ENCODE assay signal across 14 cellular contexts in genomic region chr22:36194385-36194784, GRCh38. TPM values are rescaled to one million over a fixed set of nuclear protein-coding genes. Genes with fewer than 3 reads are reported as not detected.
DNase-seq lines count a peak whose midpoint lies in the region; ATAC-seq and TF ChIP-seq lines count a peak whose summit lies in the region.
"Had no signal": no experiment of that assay in that cellular context is flagged by ENCODE, and none has a peak within 500 bp of the region (broad histone marks: within the 10 kb centered on the region; RNA-seq: fewer than 3 reads in every experiment).

No MANE protein-coding gene starts in this region.

- peaks cover 5% of the 10 kb centered on the region for H3K27me3 Mint-ChIP-seq in activated CD4-positive, alpha-beta T cell treated with anti-CD3 and anti-CD28 coated beads for 36 hours
- H3K27me3 Mint-ChIP-seq in nephron (ENCODE audit: low read depth) (peaks cover 14% of the 10 kb centered on the region), type B pancreatic cell (peaks cover 4% of the 10 kb centered on the region)

- peaks cover 19% of the 10 kb centered on the region for H3K4me1 Mint-ChIP-seq in activated CD4-positive, alpha-beta T cell treated with anti-CD3 and anti-CD28 coated beads for 36 hours
- H3K4me1 Mint-ChIP-seq in nephron (peaks cover 44% of the 10 kb centered on the region), type B pancreatic cell (ENCODE audit: unreplicated experiment) (peaks cover 52% of the 10 kb centered on the region)

- intact Hi-C loops in activated CD4-positive, alpha-beta T cell treated with anti-CD3 and anti-CD28 coated beads for 36 hours (cut with DNase I, micrococcal nuclease), result no loop called here

- ATAC-seq in activated CD4-positive, alpha-beta T cell treated with anti-CD3 and anti-CD28 coated beads for 36 hours, result no peak
- ATAC-seq in HG02852 (IDR thresholded peaks at IDR 0.05; ENCODE audit: unreplicated experiment) (no peak), GM21515 (IDR thresholded peaks at IDR 0.05; ENCODE audit: unreplicated experiment) (no peak)

- H3K4me3 Mint-ChIP-seq in activated CD4-positive, alpha-beta T cell treated with anti-CD3 and anti-CD28 coated beads for 36 hours, result no peak overlapping the region
- no peak overlapping the region for H3K4me3 Mint-ChIP-seq in nephron
- no peak overlapping the region for H3K4me3 Mint-ChIP-seq in type B pancreatic cell
- H3K4me3 Mint-ChIP-seq: B cell; CD4-positive, CD25-positive, alpha-beta regulatory T cell; CD8-positive, alpha-beta T cell; HFFc6 had no signal

- H3K27ac Mint-ChIP-seq in activated CD4-positive, alpha-beta T cell treated with anti-CD3 and anti-CD28 coated beads for 36 hours, result peak overlapping the region; percentile 12
- H3K27ac Mint-ChIP-seq in nephron (peak overlapping the region in 2 of 3 experiments; percentile 94 to 99), type B pancreatic cell (peak overlapping the region; percentile 72)
- H3K27ac Mint-ChIP-seq: B cell; CD8-positive, alpha-beta T cell; HFFc6 had no signal

- no peaks in the 10 kb centered on the region for H3K9me3 Mint-ChIP-seq in activated CD4-positive, alpha-beta T cell treated with anti-CD3 and anti-CD28 coated beads for 36 hours (ENCODE audit: low read depth)
- H3K9me3 Mint-ChIP-seq in nephron (no peaks in the 10 kb centered on the region), type B pancreatic cell (no peaks in the 10 kb centered on the region)
- H3K9me3 Mint-ChIP-seq: CD4-positive, CD25-positive, alpha-beta regulatory T cell; CD8-positive, alpha-beta T cell; HFFc6 had no signal

- CTCF ChIA-PET in activated CD4-positive, alpha-beta T cell treated with anti-CD3 and anti-CD28 coated beads for 36 hours (lab: Charles Lee), result interaction anchor here (0.7 to 2.4 kb wide), 11 partner anchors 9 to 292 kb away, joined by 3 to 10 read pairs (median 3); no protein-coding TSS in a partner anchor

- TF ChIP-seq CTCF in nephron (IDR thresholded peaks at IDR 0.05; ENCODE audit: unreplicated experiment in 3 of 3) (no peak), type B pancreatic cell (conservative IDR thresholded peaks at IDR 0.05) (no peak)

- no peak for DNase-seq in activated CD4-positive, alpha-beta T cell treated with anti-CD3 and anti-CD28 coated beads for 36 hours
- DNase-seq in activated CD4-positive, alpha-beta T cell treated with anti-CD3 and anti-CD28 coated beads, Interleukin-2, amount 50 U/mL, for 48 hours, result no peak
- no peak for DNase-seq in type B pancreatic cell (ENCODE audit: extremely low spot score, unreplicated experiment)
- DNase-seq: DMS79, GOT3 had no signal

- POLR2A ChIA-PET in activated CD4-positive, alpha-beta T cell treated with anti-CD3 and anti-CD28 coated beads for 36 hours (lab: Charles Lee), result interaction anchor here (1.3 kb wide), 1 partner anchor 45 kb away, joined by 3 read pairs; the partner anchor contains the start of gene APOL2

- H3K36me3 Mint-ChIP-seq in activated CD4-positive, alpha-beta T cell treated with anti-CD3 and anti-CD28 coated beads for 36 hours (ENCODE audit: low read depth), result no peaks in the 10 kb centered on the region
- H3K36me3 Mint-ChIP-seq in nephron (ENCODE audit: low read depth) (no peaks in the 10 kb centered on the region), type B pancreatic cell (no peaks in the 10 kb centered on the region)
- H3K36me3 Mint-ChIP-seq: CD4-positive, CD25-positive, alpha-beta regulatory T cell; CD8-positive, alpha-beta T cell had no signal

RNA-seq across cellular contexts. Expression of gene APOL4, which starts 7.2 kb away (rescaled TPM):
- total RNA-seq in activated CD4-positive, alpha-beta T cell treated with anti-CD3 and anti-CD28 coated beads for 36 hours, result under 1 TPM; 0.16 to 0.21 TPM
- 0.67 and 1.4 TPM in 2 replicates for total RNA-seq in type B pancreatic cell (ENCODE audit: low replicate concordance)
- total RNA-seq: B cell; Caco-2; CD4-positive, CD25-positive, alpha-beta regulatory T cell; CD8-positive, alpha-beta T cell; GM12878; HFFc6 had no signal

RNA-seq across cellular contexts. Expression of gene APOL3, which starts 33.8 kb away (rescaled TPM):
- total RNA-seq in activated CD4-positive, alpha-beta T cell treated with anti-CD3 and anti-CD28 coated beads for 36 hours, result 10 to 100 TPM; 50.6 to 55.4 TPM
- total RNA-seq in type B pancreatic cell (ENCODE audit: low replicate concordance), result 2.0 and 2.3 TPM in 2 replicates
- total RNA-seq: Caco-2 had no signal

RNA-seq across cellular contexts. Expression of gene APOL2, which starts 44.9 kb away (rescaled TPM):
- total RNA-seq in activated CD4-positive, alpha-beta T cell treated with anti-CD3 and anti-CD28 coated beads for 36 hours, result 10 to 100 TPM; 64.5 TPM
- total RNA-seq in type B pancreatic cell (ENCODE audit: low replicate concordance), result 23.7 and 30.4 TPM in 2 replicates

RNA-seq across cellular contexts. Expression of gene APOL1, which starts 58.5 kb away (rescaled TPM):
- 10 to 100 TPM; 32.0 to 37.2 TPM for total RNA-seq in activated CD4-positive, alpha-beta T cell treated with anti-CD3 and anti-CD28 coated beads for 36 hours
- total RNA-seq in type B pancreatic cell (ENCODE audit: low replicate concordance), result 5.4 and 6.8 TPM in 2 replicates

Comparison
In these comparisons a context has a peak if more than half of its experiments do, and no peak if none do; other contexts are left out.
1. H3K27ac Mint-ChIP-seq: peak in every context shown above with its lines; median percentile 96 in nephron; 72 in type B pancreatic cell; 12 in activated CD4-positive, alpha-beta T cell treated with anti-CD3 and anti-CD28 coated beads for 36 hours.
2. RNA of gene APOL3, which starts 33.8 kb away (total RNA-seq): 50.6 to 55.4 TPM in activated CD4-positive, alpha-beta T cell treated with anti-CD3 and anti-CD28 coated beads for 36 hours; 2.0 to 2.3 TPM in type B pancreatic cell; every median in the first group is over 10 times any median in the second.